ENCODE assay signal across 11 cellular contexts in the genomic region with DNA sequence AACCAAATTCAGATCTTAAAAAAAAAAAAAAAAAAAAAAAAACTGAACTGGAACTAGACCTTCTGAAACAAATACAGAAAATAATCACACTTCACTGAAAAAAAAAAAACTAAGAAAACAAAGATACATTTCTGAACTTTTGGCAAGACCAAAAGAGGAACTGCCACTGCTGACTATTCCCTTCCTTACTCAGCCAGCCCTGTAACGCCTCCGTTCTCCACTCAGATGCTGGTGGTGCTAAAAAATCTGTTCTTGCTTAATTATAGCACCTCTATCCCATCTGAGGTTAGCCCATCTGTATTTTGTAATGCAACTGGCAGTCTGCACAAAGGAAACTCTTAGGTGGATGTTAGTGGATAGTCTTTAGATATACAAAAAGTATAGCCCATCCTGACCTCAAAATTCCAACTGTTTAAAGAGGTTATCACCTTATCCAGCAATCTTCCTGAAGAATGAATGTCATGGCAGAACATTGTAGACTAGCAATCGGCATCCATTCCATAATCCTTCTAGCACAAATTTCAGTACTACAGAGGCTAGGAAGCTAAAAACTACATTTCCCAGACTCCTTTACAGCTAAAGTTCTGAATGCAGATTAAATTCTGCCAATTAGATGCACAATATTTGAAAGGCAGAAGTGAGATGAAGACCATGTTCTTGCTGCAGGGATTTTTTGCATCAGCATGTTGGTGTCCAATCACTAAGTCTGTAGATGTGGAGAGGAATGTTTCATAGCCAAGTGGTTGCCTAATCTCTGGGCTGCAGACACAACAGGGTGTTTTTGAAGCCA. TPM values are rescaled to one million over a fixed set of nuclear protein-coding genes. Genes with fewer than 3 reads are reported as not detected.
DNase-seq lines count a peak whose midpoint lies in the region; ATAC-seq and TF ChIP-seq lines count a peak whose summit lies in the region.
"Had no signal": no experiment of that assay in that cellular context is flagged by ENCODE, and none has a peak within 500 bp of the region (broad histone marks: within the 10 kb centered on the region; RNA-seq: fewer than 3 reads in every experiment).

No MANE protein-coding gene starts in this region.

- peak; percentile 76 for DNase-seq in GM13977 (ENCODE audit: low spot score)
- DNase-seq in OCI-LY7 (ENCODE audit: low spot score) = peak; percentile 15
- DNase-seq in transverse colon = no peak
- DNase-seq in activated CD4-positive, alpha-beta T cell treated with anti-CD3 and anti-CD28 coated beads for 48 hours = no peak
- DNase-seq in heart left ventricle = no peak
- no peak for DNase-seq in LoVo (ENCODE audit: low spot score)
- DNase-seq: NCI-H510A treated with DMSO at 0.1 percent for 48 hours; stimulated activated CD4-positive, alpha-beta T cell treated with anti-CD3 and anti-CD28 coated beads, Interleukin-2, amount 100 ng/mL, for 24 hours had no signal

- POLR2A ChIA-PET in OCI-LY7 (lab: Charles Lee) = no interaction called here

- H3K9me3 ChIP-seq in OCI-LY7 (ENCODE audit: low read length) (no peaks in the 10 kb centered on the region), transverse colon (no peaks in the 10 kb centered on the region), heart left ventricle (no peaks in the 10 kb centered on the region)

- CTCF ChIA-PET in OCI-LY7 (lab: Charles Lee; ENCODE audit: unreplicated experiment) = no interaction called here

- TF ChIP-seq POLR2A in transverse colon (IDR thresholded peaks at IDR 0.05) = no peak
- TF ChIP-seq POLR2A in heart left ventricle (IDR thresholded peaks at IDR 0.05) = no peak

- H3K27ac ChIP-seq in OCI-LY7 (ENCODE audit: low read depth, low read length, poor library complexity, severe bottlenecking) (no peak overlapping the region), transverse colon (no peak overlapping the region), heart left ventricle (no peak overlapping the region)
- H3K27ac ChIP-seq: C4-2B had no signal

- H2AFZ ChIP-seq in OCI-LY7 (ENCODE audit: low read length) = no peak overlapping the region

- in situ Hi-C loops in GM13977 (cut with MboI; ENCODE audit: low pct_unique_long_range_greater_than_20kb, low sequenced_read_pairs, unreplicated experiment) (no loop called here), transverse colon (cut with MboI; ENCODE audit: low pct_ligation_motif_present in 1 of 4, low pct_unique_long_range_greater_than_20kb in 1 of 4, low sequenced_read_pairs in 3 of 4) (loop anchor here in 2 of 4 donors (25.0 kb wide), 1 partner anchor 191 kb away; a partner anchor contains a TSS)

- WGBS in transverse colon (ENCODE audit: low coverage in 1 of 2), 2 donors = 87 to 92% methylated on average over 2 to 3 of the region's 3 CpGs
- WGBS in heart left ventricle, 4 donors = 82 to 93% (median 84%) methylated on average over 3 of the region's 3 CpGs

- H4K20me1 ChIP-seq in OCI-LY7 (ENCODE audit: insufficient read depth, low read length) = no peaks in the 10 kb centered on the region

- H3K27me3 ChIP-seq in transverse colon (peaks cover 21% of the 10 kb centered on the region), heart left ventricle (peaks cover 0 to 34% (median 19%) of the 10 kb centered on the region in 9 donors)

- H3K4me1 ChIP-seq in OCI-LY7 (ENCODE audit: insufficient read depth, low read length, poor library complexity, severe bottlenecking) (peaks cover 13% of the 10 kb centered on the region), transverse colon (peaks cover 0 to 9% (median 4%) of the 10 kb centered on the region in 4 donors), heart left ventricle (peaks cover 0 to 13% (median 2%) of the 10 kb centered on the region in 12 donors)

- intact Hi-C loops in OCI-LY7 (cut with micrococcal nuclease; ENCODE audit: unreplicated experiment) = loop anchor here (10.0 kb wide), 1 partner anchor 1189 kb away; a partner anchor contains a TSS
- intact Hi-C loops in transverse colon (cut with DNase I; ENCODE audit: low total_unique reads) = no loop called here
- intact Hi-C loops in heart left ventricle (cut with DNase I) = no loop called here

- no peak overlapping the region for H3K4me2 ChIP-seq in OCI-LY7 (ENCODE audit: low read length)

- ATAC-seq in GM21423 (IDR thresholded peaks at IDR 0.05; ENCODE audit: unreplicated experiment) (peak; percentile 73), HG03108 (IDR thresholded peaks at IDR 0.05; ENCODE audit: unreplicated experiment) (peak; percentile 69), heart left ventricle (no peak)

- TF ChIP-seq CTCF in GM13977 (IDR thresholded peaks at IDR 0.05; ENCODE audit: extremely low read depth, insufficient read depth, missing control alignments) (no peak), OCI-LY7 (conservative IDR thresholded peaks at IDR 0.05; ENCODE audit: low read length) (no peak), transverse colon (IDR thresholded peaks at IDR 0.05) (no peak), heart left ventricle (IDR thresholded peaks at IDR 0.05) (no peak)

- H3K9me2 ChIP-seq in OCI-LY7 (ENCODE audit: insufficient read depth, low read length) = no peaks in the 10 kb centered on the region

- TF ChIP-seq EP300 in transverse colon (IDR thresholded peaks at IDR 0.05; ENCODE audit: low read depth) = no peak

- H3K4me3 ChIP-seq in OCI-LY7 (ENCODE audit: low read depth, low read length, poor library complexity, severe bottlenecking) = no peak overlapping the region
- no peak overlapping the region for H3K4me3 ChIP-seq in transverse colon
- no peak overlapping the region for H3K4me3 ChIP-seq in heart left ventricle

- BruUV-seq in OCI-LY7 (replicated peaks; lab: Mats Ljungman, UMichigan) = no TSS peak

- H3K36me3 ChIP-seq in OCI-LY7 (ENCODE audit: insufficient read depth, low read length) = no peaks in the 10 kb centered on the region
- no peaks in the 10 kb centered on the region for H3K36me3 ChIP-seq in transverse colon
- no peaks in the 10 kb centered on the region for H3K36me3 ChIP-seq in heart left ventricle

- no peaks in the 10 kb centered on the region for H3K79me2 ChIP-seq in OCI-LY7 (ENCODE audit: insufficient read depth, low read depth, low read length)

RNA-seq across cellular contexts. Expression of a gene that starts 5.8 kb away (rescaled TPM):
- total RNA-seq in OCI-LY7 (2014; rRNA removed; shearing (Covaris generic)) = 2.3 and 4.2 TPM in 2 replicates
- total RNA-seq in OCI-LY7 (2022) (6.4 and 7.4 TPM in 2 replicates), transverse colon (10 to 100 TPM in 1 of 4 donors, 1 to 10 TPM in 3; 5.0 to 12.7 (median 8.3) TPM), heart left ventricle (1 to 10 TPM; 1.2 to 2.8 (median 1.7) TPM)
- polyA plus RNA-seq in heart left ventricle = 1 to 10 TPM in 1 of 2 donors, under 1 TPM in 1; 0.91 to 3.8 TPM

Comparison
In these comparisons a context has a peak if more than half of its experiments do, and no peak if none do; other contexts are left out.
1. DNase-seq: peak in GM13977 (single experiment) and OCI-LY7 (single experiment); none in transverse colon (single experiment), activated CD4-positive, alpha-beta T cell treated with anti-CD3 and anti-CD28 coated beads for 48 hours (single experiment), heart left ventricle (0 of 5) and LoVo (single experiment).
2. ATAC-seq: peak in GM21423 (single experiment) and HG03108 (single experiment); none in heart left ventricle (0 of 4).